ENCODE assay signal across 19 cellular contexts in genomic region chr6:166852484-166852975, GRCh38.
DNase-seq lines count a peak whose midpoint lies in the region; ATAC-seq, FAIRE-seq and TF ChIP-seq lines count a peak whose summit lies in the region.
"Had no signal": no experiment of that assay in that cellular context is flagged by ENCODE, and none has a peak within 500 bp of the region (broad histone marks: within the 10 kb centered on the region; RNA-seq: fewer than 3 reads in every experiment).

No MANE protein-coding gene starts in this region.

- H3K9ac ChIP-seq in HepG2 (ENCODE audit: insufficient read depth, low read depth, low read length), result no peak overlapping the region

- TF ChIP-seq EP300 in HepG2 (IDR thresholded peaks at IDR 0.05; ENCODE audit: low read depth in 2 of 2, low read length in 2 of 2) (no peak), HepG2 (CRISPR knock-in tag; IDR thresholded peaks at IDR 0.05; ENCODE audit: borderline replicate concordance) (no peak), esophagus muscularis mucosa (IDR thresholded peaks at IDR 0.05) (no peak)

- no peak for FAIRE-seq in HepG2 (lab: Jason Lieb, UNC)
- FAIRE-seq: RCC 7860 had no signal

- H3K27ac ChIP-seq in HepG2 (ENCODE audit: extremely low read length, insufficient read depth, low read length), result no peak overlapping the region
- no peak overlapping the region for H3K27ac ChIP-seq in right lobe of liver
- no peak overlapping the region for H3K27ac ChIP-seq in esophagus muscularis mucosa (replicated peaks in 1 of 4)
- H3K27ac ChIP-seq: tibial artery had no signal

- POLR2A ChIA-PET in HepG2 (lab: Yijun Ruan, JAX), result no interaction called here

- no peaks in the 10 kb centered on the region for H3K79me2 ChIP-seq in HepG2 (ENCODE audit: insufficient read depth, low read length)

- H3K4me3 Mint-ChIP-seq in activated naive CD8-positive, alpha-beta T cell treated with anti-CD3 and anti-CD28 coated beads, Interleukin-2, amount 50 U/mL, for 24 hours, result no peak overlapping the region
- H3K4me3 Mint-ChIP-seq: natural killer cell had no signal

- H3K4me3 ChIP-seq in HepG2 (replicated peaks in 1 of 3; ENCODE audit: insufficient read depth in 1 of 3, low read depth in 2 of 3, low read length in 3 of 3) (no peak overlapping the region), right lobe of liver (no peak overlapping the region), esophagus muscularis mucosa (no peak overlapping the region)
- H3K4me3 ChIP-seq: tibial artery had no signal

- CTCF ChIA-PET in HepG2 (lab: Yijun Ruan, JAX; ENCODE audit: low intra/inter-chr PET ratio, low total read pairs), result no interaction called here

- H3K27me3 ChIP-seq in HepG2 (ENCODE audit: control insufficient read depth in 1 of 2, insufficient read depth in 2 of 2, low read length in 2 of 2), result no peaks in the 10 kb centered on the region
- no peaks in the 10 kb centered on the region for H3K27me3 ChIP-seq in right lobe of liver
- H3K27me3 ChIP-seq in esophagus muscularis mucosa, result no peaks in the 10 kb centered on the region
- H3K27me3 ChIP-seq: tibial artery had no signal

- no peaks in the 10 kb centered on the region for H3K9me3 ChIP-seq in HepG2 (ENCODE audit: low read length)
- no peaks in the 10 kb centered on the region for H3K9me3 ChIP-seq in right lobe of liver
- H3K9me3 ChIP-seq in esophagus muscularis mucosa, result no peaks in the 10 kb centered on the region
- H3K9me3 ChIP-seq: tibial artery had no signal

- TF ChIP-seq POLR2A in HepG2 (IDR thresholded peaks at IDR 0.05; ENCODE audit: insufficient read depth in 1 of 2, low read depth in 2 of 2, low read length in 2 of 2), result no peak
- TF ChIP-seq POLR2A in right lobe of liver (IDR thresholded peaks at IDR 0.05), result no peak
- no peak for TF ChIP-seq POLR2A in esophagus muscularis mucosa (IDR thresholded peaks at IDR 0.05; ENCODE audit: low read depth)

- no peak for TF ChIP-seq RAD21 in HepG2 (CRISPR knock-in tag; IDR thresholded peaks at IDR 0.05)

- no peak overlapping the region for H2AFZ ChIP-seq in HepG2 (ENCODE audit: low read length)

- no peaks in the 10 kb centered on the region for H3K27me3 Mint-ChIP-seq in activated naive CD8-positive, alpha-beta T cell treated with anti-CD3 and anti-CD28 coated beads, Interleukin-2, amount 50 U/mL, for 24 hours

- 70% methylated on average over 17 of the region's 18 CpGs for WGBS in HepG2 (ENCODE audit: low lambda C conversion rate)
- 42% methylated on average over 11 of the region's 18 CpGs for WGBS in right lobe of liver (ENCODE audit: insufficient coverage, low coverage, low lambda C conversion rate, missing lambda C conversion rate)
- WGBS in esophagus muscularis mucosa, result 77% methylated on average over 16 of the region's 18 CpGs

- no TSS peak for BruUV-seq in HepG2 (replicated peaks; lab: Mats Ljungman, UMichigan)

- H3K36me3 ChIP-seq in HepG2 (replicated peaks in 1 of 2; ENCODE audit: control insufficient read depth in 1 of 2, insufficient read depth in 2 of 2, low read length in 2 of 2) (no peaks in the 10 kb centered on the region), right lobe of liver (no peaks in the 10 kb centered on the region), esophagus muscularis mucosa (peaks cover 0 to 8% (median 0%) of the 10 kb centered on the region in 4 donors)
- H3K36me3 ChIP-seq: tibial artery had no signal

- H3K27ac Mint-ChIP-seq in activated naive CD8-positive, alpha-beta T cell treated with anti-CD3 and anti-CD28 coated beads, Interleukin-2, amount 50 U/mL, for 24 hours, result no peak overlapping the region
- H3K27ac Mint-ChIP-seq: natural killer cell had no signal

- in situ Hi-C loops in HepG2 (cut with HindIII; ENCODE audit: extremely low pct_ligation_motif_present, low pct_unique_long_range_greater_than_20kb), result no loop called here

- peak; percentile 41; the same call in 2 of the 3 replicates for ATAC-seq in HepG2
- no peak for ATAC-seq in right lobe of liver
- ATAC-seq in HG02678 (IDR thresholded peaks at IDR 0.05; ENCODE audit: unreplicated experiment), result peak; percentile 46
- ATAC-seq in activated naive CD8-positive, alpha-beta T cell treated with anti-CD3 and anti-CD28 coated beads, Interleukin-2, amount 50 U/mL, for 24 hours, result no peak
- no peak for ATAC-seq in GM21528 (IDR thresholded peaks at IDR 0.05; ENCODE audit: low FRiP score, unreplicated experiment)
- ATAC-seq in HG03159 (IDR thresholded peaks at IDR 0.05; ENCODE audit: unreplicated experiment), result no peak
- ATAC-seq: activated CD4-positive, CD25-positive, alpha-beta regulatory T cell treated with anti-CD3 and anti-CD28 coated beads, Interleukin-2, amount 50 U/mL, for 24 hours; left cardiac atrium; natural killer cell had no signal

- no peak for TF ChIP-seq CTCF in HepG2 (CRISPR knock-in tag; IDR thresholded peaks at IDR 0.05)
- TF ChIP-seq CTCF in right lobe of liver (IDR thresholded peaks at IDR 0.05), result no peak
- no peak for TF ChIP-seq CTCF in esophagus muscularis mucosa (IDR thresholded peaks at IDR 0.05)

- H3K4me2 ChIP-seq in HepG2 (ENCODE audit: low read depth, low read length), result no peak overlapping the region

- DNase-seq in HepG2 (ENCODE audit: low spot score) (no peak), right lobe of liver (no peak), esophagus muscularis mucosa (ENCODE audit: extremely low spot score) (peak; percentile 75), SIG-M5 (lab: John Stamatoyannopoulos, UW) (no peak)
- no peak for DNase-seq in activated naive CD8-positive, alpha-beta T cell treated with anti-CD3 and anti-CD28 coated beads, Interleukin-2, amount 50 U/mL, for 24 hours
- DNase-seq: activated effector memory CD4-positive, alpha-beta T cell treated with Interleukin-2 at 50 U/mL for 16 hours; cerebellar nuclear complex; HCEC 1CT; left cardiac atrium; natural killer cell; NCI-H1092; NCI-H2029 treated with DMSO at 0.1 percent for 48 hours; stimulated activated CD4-positive, alpha-beta T cell treated with anti-CD3 and anti-CD28 coated beads, Interleukin-2, amount 100 ng/mL, for 24 hours; tibial artery had no signal

- H3K4me1 ChIP-seq in HepG2 (ENCODE audit: insufficient read depth, low read length) (no peaks in the 10 kb centered on the region), right lobe of liver (no peaks in the 10 kb centered on the region), esophagus muscularis mucosa (no peaks in the 10 kb centered on the region)
- H3K4me1 ChIP-seq: tibial artery had no signal

- H3K36me3 Mint-ChIP-seq in activated naive CD8-positive, alpha-beta T cell treated with anti-CD3 and anti-CD28 coated beads, Interleukin-2, amount 50 U/mL, for 24 hours (ENCODE audit: low read depth), result no peaks in the 10 kb centered on the region
- H3K36me3 Mint-ChIP-seq: natural killer cell had no signal

- no peaks in the 10 kb centered on the region for H3K4me1 Mint-ChIP-seq in activated naive CD8-positive, alpha-beta T cell treated with anti-CD3 and anti-CD28 coated beads, Interleukin-2, amount 50 U/mL, for 24 hours
- H3K4me1 Mint-ChIP-seq: natural killer cell had no signal

- H4K20me1 ChIP-seq in HepG2 (ENCODE audit: insufficient read depth, low read length), result no peaks in the 10 kb centered on the region

- intact Hi-C loops in HepG2 (cut with micrococcal nuclease; ENCODE audit: unreplicated experiment) (no loop called here), right lobe of liver (cut with DNase I) (no loop called here), esophagus muscularis mucosa (cut with DNase I) (no loop called here)

- H3K9me3 Mint-ChIP-seq in activated naive CD8-positive, alpha-beta T cell treated with anti-CD3 and anti-CD28 coated beads, Interleukin-2, amount 50 U/mL, for 24 hours, result peaks cover under 1% of the 10 kb centered on the region
- H3K9me3 Mint-ChIP-seq: natural killer cell had no signal

TF ChIP-seq in HepG2, 621 proteins besides CTCF, POLR2A, EP300 and RAD21 (continues in another document):
- TF ChIP-seq MAZ (IDR thresholded peaks at IDR 0.05; ENCODE audit: borderline replicate concordance, low read depth, low read length) (no peak), MAZ (CRISPR knock-in tag; IDR thresholded peaks at IDR 0.05; ENCODE audit: low read depth) (no peak), MED13 (CRISPR knock-in tag; IDR thresholded peaks at IDR 0.05) (no peak), NFIB (CRISPR knock-in tag; IDR thresholded peaks at IDR 0.05; ENCODE audit: borderline replicate concordance) (no peak), TMF1 (CRISPR knock-in tag; IDR thresholded peaks at IDR 0.05; ENCODE audit: low read depth) (no peak), ZFP36 (IDR thresholded peaks at IDR 0.05; ENCODE audit: borderline replicate concordance, low read depth, low read length, partially characterized antibody) (no peak), HDAC6 (IDR thresholded peaks at IDR 0.05; ENCODE audit: low read depth, low read length) (no peak), ZNF296 (CRISPR knock-in tag; conservative IDR thresholded peaks at IDR 0.05) (no peak), CEBPG (CRISPR knock-in tag; IDR thresholded peaks at IDR 0.05) (no peak), ZNF574 (CRISPR knock-in tag; IDR thresholded peaks at IDR 0.05) (no peak), ZNF580 (CRISPR knock-in tag; IDR thresholded peaks at IDR 0.05; ENCODE audit: borderline replicate concordance, low read depth) (no peak), TGIF2 (CRISPR knock-in tag; IDR thresholded peaks at IDR 0.05) (no peak), GTF3A (CRISPR knock-in tag; conservative IDR thresholded peaks at IDR 0.05) (no peak)

Comparison
In these comparisons a context has a peak if more than half of its experiments do, and no peak if none do; other contexts are left out.
1. ATAC-seq: peak in HepG2 (single experiment) and HG02678 (single experiment); none in right lobe of liver (0 of 4), activated naive CD8-positive, alpha-beta T cell treated with anti-CD3 and anti-CD28 coated beads, Interleukin-2, amount 50 U/mL, for 24 hours (single experiment), GM21528 (single experiment) and HG03159 (single experiment).